ENCODE assay signal across 1 cellular context in genomic region chr10:133274751-133275682, GRCh38.
A peak's percentile ranks its signal among the peaks of the same experiment; 100 is the strongest.
TF ChIP-seq lines count a peak whose summit lies in the region.

No MANE protein-coding gene starts in this region.

TF ChIP-seq in GM12878, 131 proteins besides CTCF, POLR2A, EP300 and RAD21 (continues in another document):
- TF ChIP-seq MEF2A (IDR thresholded peaks at IDR 0.05; ENCODE audit: insufficient read depth, low read depth, low read length) (peak; percentile 51; the same call in 1 of the 2 replicates), NKRF (conservative IDR thresholded peaks at IDR 0.05) (peak; percentile 77), BHLHE40 (IDR thresholded peaks at IDR 0.05; ENCODE audit: borderline replicate concordance in 1 of 2, low read depth in 2 of 2, low read length in 1 of 2) (peak; percentile 95), TARDBP (IDR thresholded peaks at IDR 0.05; ENCODE audit: borderline replicate concordance) (0 out of 2 replicates have a peak, but pooled peaks have one; percentile 58), TAF1 (IDR thresholded peaks at IDR 0.05; ENCODE audit: borderline replicate concordance, low read depth, low read length) (peak; percentile 63; the same call in 1 of the 2 replicates), USF1 (IDR thresholded peaks at IDR 0.05; ENCODE audit: borderline replicate concordance, extremely low read length, insufficient read depth, low read depth, low read length) (peak; percentile 14), JUND (IDR thresholded peaks at IDR 0.05; ENCODE audit: low read depth, low read length) (no peak), RFX5 (IDR thresholded peaks at IDR 0.05; ENCODE audit: low read depth, low read length) (no peak), ZNF217 (IDR thresholded peaks at IDR 0.05) (0 out of 2 replicates have a peak, but pooled peaks have one; percentile 60), MLLT1 (IDR thresholded peaks at IDR 0.05) (0 out of 2 replicates have a peak, but pooled peaks have one; percentile 26), NFIC (IDR thresholded peaks at IDR 0.05; ENCODE audit: low read depth, low read length) (peak; percentile 86; the same call in 1 of the 2 replicates), HDGF (IDR thresholded peaks at IDR 0.05) (peak; percentile 89), ETV6 (conservative IDR thresholded peaks at IDR 0.05 in 1 of 2, IDR thresholded peaks at IDR 0.05 in 1 of 2; ENCODE audit: borderline replicate concordance in 1 of 2, low read depth in 1 of 2) (peak in 1 of 2 experiments; percentile 82; a peak in 2 of 4 replicates), ATF7 (IDR thresholded peaks at IDR 0.05; ENCODE audit: low read depth) (peak; percentile 85; the same call in 1 of the 2 replicates), POU2F2 (IDR thresholded peaks at IDR 0.05; ENCODE audit: borderline replicate concordance, low read depth, low read length) (peak; percentile 96; the same call in 2 of the 3 replicates), MXI1 (IDR thresholded peaks at IDR 0.05; ENCODE audit: low read depth, low read length) (peak; percentile 92), BCL3 (IDR thresholded peaks at IDR 0.05; ENCODE audit: borderline replicate concordance, insufficient read depth, low read depth, low read length, poor library complexity, severe bottlenecking) (peak; percentile 90), ZBED1 (IDR thresholded peaks at IDR 0.05; ENCODE audit: borderline replicate concordance) (peak; percentile 90; the same call in 1 of the 2 replicates), CBFB (IDR thresholded peaks at IDR 0.05; ENCODE audit: low read depth) (peak; percentile 82), IKZF2 (IDR thresholded peaks at IDR 0.05) (peak; percentile 88), POLR2AphosphoS5 (IDR thresholded peaks at IDR 0.05; ENCODE audit: low read length) (peak; percentile 87), HSF1 (IDR thresholded peaks at IDR 0.05; ENCODE audit: low read depth, low read length) (no peak), ZNF24 (IDR thresholded peaks at IDR 0.05) (no peak), ATF3 (IDR thresholded peaks at IDR 0.05; ENCODE audit: borderline replicate concordance, extremely low read depth, low read depth, low read length) (no peak), SIN3A (IDR thresholded peaks at IDR 0.05; ENCODE audit: low read depth, low read length) (peak; percentile 55; the same call in 1 of the 2 replicates), MEF2B (IDR thresholded peaks at IDR 0.05; ENCODE audit: partially characterized antibody, poor library complexity, severe bottlenecking) (peak; percentile 58), REST (IDR thresholded peaks at IDR 0.05; ENCODE audit: low read depth, low read length) (no peak), RUNX3 (IDR thresholded peaks at IDR 0.05; ENCODE audit: low read length) (peak; percentile 92), SP1 (IDR thresholded peaks at IDR 0.05; ENCODE audit: low read depth, low read length) (peak; percentile 76), CBX3 (IDR thresholded peaks at IDR 0.05; ENCODE audit: borderline replicate concordance, low read depth) (no peak), IRF4 (IDR thresholded peaks at IDR 0.05; ENCODE audit: low read depth, low read length) (peak; percentile 67; the same call in 1 of the 2 replicates), BACH1 (IDR thresholded peaks at IDR 0.05; ENCODE audit: borderline replicate concordance) (0 out of 2 replicates have a peak, but pooled peaks have one; percentile 12), IKZF1 (conservative IDR thresholded peaks at IDR 0.05) (peak; percentile 93), CEBPB (IDR thresholded peaks at IDR 0.05; ENCODE audit: borderline replicate concordance in 1 of 2, low read depth in 2 of 2, low read length in 2 of 2) (no peak), SKIL (IDR thresholded peaks at IDR 0.05; ENCODE audit: low read depth, poor library complexity, severe bottlenecking) (peak; percentile 71), EED (IDR thresholded peaks at IDR 0.05; ENCODE audit: low read depth) (peak; percentile 93), PKNOX1 (IDR thresholded peaks at IDR 0.05) (peak; percentile 15; the same call in 1 of the 2 replicates), ZNF687 (IDR thresholded peaks at IDR 0.05) (no peak), CREM (IDR thresholded peaks at IDR 0.05; ENCODE audit: low read depth) (peak; percentile 93)
